ENCODE assay signal across 17 cellular contexts in the genomic region with DNA sequence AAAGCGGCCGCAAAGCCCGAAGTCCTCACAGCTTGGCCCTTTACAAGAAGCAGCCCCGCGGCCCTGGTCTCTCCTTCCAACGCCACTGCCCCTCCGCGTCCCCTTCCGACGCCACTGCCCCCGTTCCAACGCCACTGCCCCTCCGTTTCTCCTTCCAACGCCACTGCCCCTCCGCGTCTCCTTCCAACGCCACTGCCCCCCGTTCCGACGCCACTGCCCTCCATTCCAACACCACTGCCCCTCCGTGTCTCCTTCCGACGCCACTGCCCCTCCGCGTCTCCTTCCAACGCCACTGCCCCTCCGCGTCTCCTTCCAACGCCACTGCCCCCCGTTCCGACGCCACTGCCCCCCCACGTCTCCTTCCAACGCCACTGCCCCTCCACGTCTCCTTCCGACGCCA. TPM values are rescaled to one million over a fixed set of nuclear protein-coding genes. Genes with fewer than 3 reads are reported as not detected.
DNase-seq lines count a peak whose midpoint lies in the region; FAIRE-seq and TF ChIP-seq lines count a peak whose summit lies in the region.
"Had no signal": no experiment of that assay in that cellular context is flagged by ENCODE, and none has a peak within 500 bp of the region (broad histone marks: within the 10 kb centered on the region; RNA-seq: fewer than 3 reads in every experiment).

No MANE protein-coding gene starts in this region.

- no peak overlapping the region for H4K5ac ChIP-seq in H9 (ENCODE audit: insufficient read length, low read depth, low read length)

- no peak overlapping the region for H2AFZ ChIP-seq in H9 (ENCODE audit: low read length)

- no peak overlapping the region for H3K23ac ChIP-seq in H9 (ENCODE audit: insufficient read length, low read depth, low read length)

- no peaks in the 10 kb centered on the region; a peak in 1 of 22 replicates for H3K36me3 ChIP-seq in BLaER1 treated with 17β-estradiol and CSF1 and Interleukin-3, amounts not matched to agents 10 nM and 100 nM
- H3K36me3 ChIP-seq in tibial nerve, result peaks cover 0 to 63% (median 0%) of the 10 kb centered on the region in 3 donors
- H3K36me3 ChIP-seq: SJCRH30 had no signal

- TF ChIP-seq CTCF in H9 (conservative IDR thresholded peaks at IDR 0.05) (no peak), tibial nerve (IDR thresholded peaks at IDR 0.05) (no peak)

- H4K8ac ChIP-seq in H9 (replicated peaks; ENCODE audit: insufficient read length, low read depth, low read length), result no peak overlapping the region

- no peaks in the 10 kb centered on the region for H4K20me1 ChIP-seq in BLaER1 treated with 17β-estradiol and CSF1 and Interleukin-3, amounts not matched to agents 10 nM and 100 nM
- H4K20me1 ChIP-seq in H9 (ENCODE audit: control insufficient read depth, insufficient read depth, insufficient read length), result no peaks in the 10 kb centered on the region

- no peak overlapping the region for H3K4ac ChIP-seq in H9 (ENCODE audit: low read depth, low read length)

- H3K9me3 Mint-ChIP-seq in H9 (peaks cover 1 to 6% of the 10 kb centered on the region in 2 experiments; a peak in 2 of 5 replicates), immature natural killer cell (peaks cover 0 to 3% (median 0%) of the 10 kb centered on the region in 6 donors)

- H3K36me3 Mint-ChIP-seq in H9 (ENCODE audit: insufficient read depth in 1 of 3, low read depth in 3 of 3) (peaks cover 0 to 10% (median 0%) of the 10 kb centered on the region in 3 experiments; a peak in 2 of 7 replicates), immature natural killer cell (no peaks in the 10 kb centered on the region)
- H3K36me3 Mint-ChIP-seq: CD4-positive, alpha-beta memory T cell had no signal

- no peaks in the 10 kb centered on the region for H3K23me2 ChIP-seq in H9 (ENCODE audit: insufficient read length, low read depth, low read length, poor library complexity, severe bottlenecking)

- H3K4me1 ChIP-seq in BLaER1 treated with 17β-estradiol and CSF1 and Interleukin-3, amounts not matched to agents 10 nM and 100 nM, result peaks cover 40 to 86% (median 79%) of the 10 kb centered on the region in 10 experiments
- H3K4me1 ChIP-seq in H9 (ENCODE audit: insufficient read depth, low read length) (no peaks in the 10 kb centered on the region), tibial nerve (peaks cover 0 to 25% (median 2%) of the 10 kb centered on the region in 4 donors)
- H3K4me1 ChIP-seq: SJCRH30 had no signal

- H3K27me3 ChIP-seq in BLaER1 treated with 17β-estradiol and CSF1 and Interleukin-3, amounts not matched to agents 10 nM and 100 nM, result peaks cover 0 to 25% (median 0%) of the 10 kb centered on the region in 11 experiments; a peak in 4 of 22 replicates
- H3K27me3 ChIP-seq in H9 (ENCODE audit: insufficient read depth, low read length) (no peaks in the 10 kb centered on the region), tibial nerve (no peaks in the 10 kb centered on the region)

- H2BK15ac ChIP-seq in H9 (ENCODE audit: low read depth, low read length), result no peak overlapping the region

- no peaks in the 10 kb centered on the region for H3K79me2 ChIP-seq in H9 (ENCODE audit: insufficient read depth, low read length)

- H3K4me3 Mint-ChIP-seq in H9, result no peak overlapping the region
- H3K4me3 Mint-ChIP-seq in immature natural killer cell, result peak overlapping the region in 4 of 5 donors; percentile 3 to 69 (median 42)

- H2AK5ac ChIP-seq in H9 (ENCODE audit: insufficient read length, low read length), result no peak overlapping the region

- no peak overlapping the region for H2BK12ac ChIP-seq in H9 (ENCODE audit: insufficient read length, low read depth, low read length)

- peak; percentile 19 for DNase-seq in H9
- no peak for DNase-seq in immature natural killer cell
- DNase-seq in tibial nerve (ENCODE audit: low spot score in 2 of 2), result no peak
- DNase-seq in HTR-8/SVneo (ENCODE audit: insufficient read length, low spot score), result no peak
- DNase-seq in foreskin melanocyte, result no peak
- DNase-seq in NCI-H524 (lab: John Stamatoyannopoulos, UW), result no peak
- DNase-seq: DMS79 treated with DMSO at 0.1 percent for 48 hours, HCEC 1CT, NCI-H187 treated with DMSO at 0.1 percent for 48 hours, NCI-H774, PC-3, SJCRH30 had no signal

- H2BK5ac ChIP-seq in H9 (ENCODE audit: insufficient read length, low read length), result no peak overlapping the region

- TF ChIP-seq EP300 in tibial nerve (IDR thresholded peaks at IDR 0.05), result no peak

- H3K14ac ChIP-seq in H9 (ENCODE audit: insufficient read depth, low read length), result no peak overlapping the region; the same call in 1 of the 2 replicates

- H2BK20ac ChIP-seq in H9 (ENCODE audit: low read depth, low read length, poor library complexity, severe bottlenecking), result no peak overlapping the region

- H4K91ac ChIP-seq in H9 (ENCODE audit: insufficient read length, low read depth, low read length), result no peak overlapping the region

- WGBS in H9 (ENCODE audit: extremely low coverage, insufficient read length, low lambda C conversion rate), result no CpG with 5 or more reads among the region's 37 CpGs
- WGBS in tibial nerve, 2 donors, result 71 to 72% methylated on average over 36 to 37 of the region's 37 CpGs

- no peaks in the 10 kb centered on the region for H3K79me1 ChIP-seq in H9 (ENCODE audit: insufficient read depth, low read depth, low read length, poor library complexity, severe bottlenecking)

- peaks cover 0 to 13% (median 9%) of the 10 kb centered on the region in 11 experiments; a peak in 16 of 22 replicates for H3K9me3 ChIP-seq in BLaER1 treated with 17β-estradiol and CSF1 and Interleukin-3, amounts not matched to agents 10 nM and 100 nM (replicated peaks in 1 of 11)
- H3K9me3 ChIP-seq in H9 (ENCODE audit: control insufficient read depth, low read depth, low read length) (no peaks in the 10 kb centered on the region), tibial nerve (no peaks in the 10 kb centered on the region)
- H3K9me3 ChIP-seq: SJCRH30 had no signal

- H3K4me3 ChIP-seq in BLaER1 treated with 17β-estradiol and CSF1 and Interleukin-3, amounts not matched to agents 10 nM and 100 nM, result peak overlapping the region in 9 of 10 experiments; percentile 45 to 65 (median 57); a peak in 17 of 20 replicates
- no peak overlapping the region for H3K4me3 ChIP-seq in tibial nerve
- H3K4me3 ChIP-seq: SJCRH30 had no signal

- H3K27ac Mint-ChIP-seq in H9 (no peak overlapping the region), immature natural killer cell (no peak overlapping the region)

- peak overlapping the region; percentile 63 to 94 (median 88); a peak in 21 of 22 replicates for H3K9ac ChIP-seq in BLaER1 treated with 17β-estradiol and CSF1 and Interleukin-3, amounts not matched to agents 10 nM and 100 nM
- H3K9ac ChIP-seq in H9 (ENCODE audit: extremely low read depth, insufficient read length, low read length), result no peak overlapping the region

- no peak overlapping the region for H3K18ac ChIP-seq in H9 (ENCODE audit: insufficient read length, low read depth, low read length)

- H3K4me1 Mint-ChIP-seq in H9 (peaks cover 6 to 20% of the 10 kb centered on the region in 2 experiments), immature natural killer cell (peaks cover 9% of the 10 kb centered on the region in 2 donors)

- H3T11ph ChIP-seq in H9 (ENCODE audit: low read length), result no peak overlapping the region

- peak overlapping the region; percentile 83 to 98 (median 90) for H3K4me2 ChIP-seq in BLaER1 treated with 17β-estradiol and CSF1 and Interleukin-3, amounts not matched to agents 10 nM and 100 nM
- no peak overlapping the region for H3K4me2 ChIP-seq in H9 (ENCODE audit: insufficient read depth, insufficient read length, low read length)

- H2BK120ac ChIP-seq in H9 (ENCODE audit: low read depth, low read length, poor library complexity, severe bottlenecking), result no peak overlapping the region

- no peak for TF ChIP-seq POLR2A in tibial nerve (IDR thresholded peaks at IDR 0.05)

- H3K27me3 Mint-ChIP-seq in H9 (ENCODE audit: low read depth) (peaks cover 14% of the 10 kb centered on the region), immature natural killer cell (ENCODE audit: low read depth in 3 of 3) (peaks cover 2 to 10% (median 5%) of the 10 kb centered on the region in 3 donors)

- no peak overlapping the region for H3K56ac ChIP-seq in H9 (ENCODE audit: insufficient read length, low read depth, low read length)

- FAIRE-seq in HTR-8/SVneo (lab: Jason Lieb, UNC), result no peak
- FAIRE-seq: D721Med had no signal

- peak overlapping the region; percentile 59 to 99 (median 96); a peak in 21 of 22 replicates for H3K27ac ChIP-seq in BLaER1 treated with 17β-estradiol and CSF1 and Interleukin-3, amounts not matched to agents 10 nM and 100 nM
- H3K27ac ChIP-seq in H9 (ENCODE audit: insufficient read length, low read depth, low read length) (no peak overlapping the region), tibial nerve (peak overlapping the region in 3 of 4 donors; percentile 40 to 81 (median 67))
- H3K27ac ChIP-seq: HL-60, RWPE1, SJCRH30 had no signal

RNA-seq across cellular contexts. Expression of gene AP5Z1, which starts 33.1 kb away (rescaled TPM):
- 38.3 and 39.2 TPM in 2 replicates for total RNA-seq in H9 (2021)
- 10 to 100 TPM; 36.7 to 64.2 (median 50.6) TPM for polyA plus RNA-seq in immature natural killer cell
- 10 to 100 TPM; 26.0 to 61.8 (median 40.7) TPM for total RNA-seq in tibial nerve

RNA-seq across cellular contexts. Expression of gene PAPOLB, which starts 53.3 kb away (rescaled TPM):
- total RNA-seq in H9 (2021) (0.04 and 0.13 TPM in 2 replicates), tibial nerve (1 to 10 TPM; 1.4 to 2.4 (median 1.8) TPM)
- under 1 TPM in 1 of 3 donors, not detected in 2; 0.21 TPM for polyA plus RNA-seq in immature natural killer cell
- total RNA-seq: CD4-positive, alpha-beta memory T cell; SJCRH30 had no signal
- polyA plus RNA-seq: CD4-positive, alpha-beta memory T cell had no signal

Comparison
In these comparisons a context has a peak if more than half of its experiments do, and no peak if none do; other contexts are left out.
1. H3K4me3 ChIP-seq: peak in BLaER1 treated with 17β-estradiol and CSF1 and Interleukin-3, amounts not matched to agents 10 nM and 100 nM (9 of 10); none in tibial nerve (0 of 4).
2. H3K4me3 Mint-ChIP-seq: peak in immature natural killer cell (4 of 5); none in H9 (0 of 2).